ENCODE assay signal across 8 cellular contexts in genomic region chr11:87421422-87421821, GRCh38.
DNase-seq lines count a peak whose midpoint lies in the region; ATAC-seq and TF ChIP-seq lines count a peak whose summit lies in the region.

No MANE protein-coding gene starts in this region.

- H3K27ac ChIP-seq in CD8-positive, alpha-beta T cell (ENCODE audit: low read depth, low read length): no peak overlapping the region
- H3K27ac ChIP-seq in vagina: no peak overlapping the region

- ATAC-seq in CD8-positive, alpha-beta T cell: no peak
- peak; percentile 89 for ATAC-seq in GM18517 (IDR thresholded peaks at IDR 0.05; ENCODE audit: unreplicated experiment)
- ATAC-seq in HG02970 (IDR thresholded peaks at IDR 0.05; ENCODE audit: low FRiP score, unreplicated experiment): peak; percentile 63
- peak; percentile 53 for ATAC-seq in memory B cell (ENCODE audit: low read depth)

- H3K36me3 Mint-ChIP-seq in CD8-positive, alpha-beta T cell: no peaks in the 10 kb centered on the region
- H3K36me3 Mint-ChIP-seq in endothelial cell (ENCODE audit: low read depth, unreplicated experiment): no peaks in the 10 kb centered on the region
- H3K36me3 Mint-ChIP-seq in memory B cell: no peaks in the 10 kb centered on the region

- no peak overlapping the region for H3K27ac Mint-ChIP-seq in CD8-positive, alpha-beta T cell
- H3K27ac Mint-ChIP-seq in endothelial cell (ENCODE audit: unreplicated experiment) (peak overlapping the region; percentile 57), memory B cell (no peak overlapping the region)

- peak; percentile 65 for TF ChIP-seq CTCF in CD8-positive, alpha-beta T cell (IDR thresholded peaks at IDR 0.05)
- TF ChIP-seq CTCF in endothelial cell (IDR thresholded peaks at IDR 0.05; ENCODE audit: unreplicated experiment) (peak; percentile 89), vagina (IDR thresholded peaks at IDR 0.05) (peak; percentile 61 to 79 (median 69))

- CTCF ChIA-PET in CD8-positive, alpha-beta T cell (lab: Charles Lee): interaction anchor here (0.6 to 7.4 kb wide), 18 partner anchors 9 to 482 kb away, joined by 3 to 79 read pairs (median 6); no protein-coding TSS in a partner anchor

- no peak overlapping the region for H3K4me3 ChIP-seq in CD8-positive, alpha-beta T cell (ENCODE audit: low read depth, low read length)
- no peak overlapping the region for H3K4me3 ChIP-seq in vagina

- TF ChIP-seq POLR2A in vagina (IDR thresholded peaks at IDR 0.05): no peak

- no peaks in the 10 kb centered on the region for H3K9me3 Mint-ChIP-seq in CD8-positive, alpha-beta T cell
- H3K9me3 Mint-ChIP-seq in endothelial cell (ENCODE audit: unreplicated experiment) (no peaks in the 10 kb centered on the region), memory B cell (no peaks in the 10 kb centered on the region)

- intact Hi-C loops in CD8-positive, alpha-beta T cell (cut with DNase I, micrococcal nuclease): loop anchor here (1.0 to 10.0 kb wide), 5 partner anchors 69 to 1123 kb away; no protein-coding TSS in a partner anchor
- intact Hi-C loops in vagina (cut with DNase I): loop anchor here (5.0 kb wide), 1 partner anchor 484 kb away; no protein-coding TSS in a partner anchor

- POLR2A ChIA-PET in CD8-positive, alpha-beta T cell (lab: Charles Lee): no interaction called here

- DNase-seq in CD8-positive, alpha-beta T cell: peak in 1 of 7 experiments; percentile 23
- peak; percentile 70 for DNase-seq in NCI-H1436 (lab: John Stamatoyannopoulos, UW)
- peak; percentile 77 for DNase-seq in SKM-1 treated with dmso at 0.1 percent for 144 hours (lab: John Stamatoyannopoulos, UW; ENCODE audit: unreplicated experiment)
- DNase-seq in endothelial cell (ENCODE audit: low spot score): peak; percentile 64
- peak; percentile 31 to 33 for DNase-seq in memory B cell (ENCODE audit: low spot score in 2 of 2)
- DNase-seq in vagina (ENCODE audit: extremely low spot score in 2 of 2): no peak

- H3K4me3 Mint-ChIP-seq in CD8-positive, alpha-beta T cell: no peak overlapping the region
- H3K4me3 Mint-ChIP-seq in endothelial cell (ENCODE audit: unreplicated experiment): no peak overlapping the region
- H3K4me3 Mint-ChIP-seq in memory B cell: no peak overlapping the region

- no peaks in the 10 kb centered on the region for H3K4me1 Mint-ChIP-seq in CD8-positive, alpha-beta T cell (ENCODE audit: low read depth)
- peaks cover 11% of the 10 kb centered on the region for H3K4me1 Mint-ChIP-seq in endothelial cell (ENCODE audit: unreplicated experiment)
- H3K4me1 Mint-ChIP-seq in memory B cell: no peaks in the 10 kb centered on the region

- no peaks in the 10 kb centered on the region for H3K4me1 ChIP-seq in CD8-positive, alpha-beta T cell (ENCODE audit: insufficient read depth, low read length)
- H3K4me1 ChIP-seq in vagina: no peaks in the 10 kb centered on the region

- H3K27me3 ChIP-seq in CD8-positive, alpha-beta T cell (ENCODE audit: insufficient read depth, low read length): no peaks in the 10 kb centered on the region
- no peaks in the 10 kb centered on the region for H3K27me3 ChIP-seq in vagina

- H3K9me3 ChIP-seq in CD8-positive, alpha-beta T cell (ENCODE audit: low read length): no peaks in the 10 kb centered on the region
- H3K9me3 ChIP-seq in vagina: no peaks in the 10 kb centered on the region

- H3K27me3 Mint-ChIP-seq in CD8-positive, alpha-beta T cell (ENCODE audit: low read depth): peaks cover 2% of the 10 kb centered on the region
- H3K27me3 Mint-ChIP-seq in endothelial cell (ENCODE audit: unreplicated experiment) (peaks cover 5% of the 10 kb centered on the region), memory B cell (no peaks in the 10 kb centered on the region)

- H3K36me3 ChIP-seq in CD8-positive, alpha-beta T cell (ENCODE audit: insufficient read depth, low read length): no peaks in the 10 kb centered on the region
- H3K36me3 ChIP-seq in vagina: no peaks in the 10 kb centered on the region

Comparison
In these comparisons a context has a peak if more than half of its experiments do, and no peak if none do; other contexts are left out.
1. DNase-seq: peak in NCI-H1436 (single experiment), SKM-1 treated with dmso at 0.1 percent for 144 hours (single experiment), endothelial cell (single experiment) and memory B cell (2 of 2); none in vagina (0 of 2).
2. Peak in every context shown above with its lines, with median percentiles within 50 percentile points of each other: CTCF ChIP-seq.